Comparison of ENCODE assay signal across 1 cellular context in genomic region chr3:188801393-188801792, GRCh38.
TF ChIP-seq lines count a peak whose summit lies in the region.

No MANE protein-coding gene starts in this region.

TF ChIP-seq in SK-N-SH, 30 proteins besides CTCF, POLR2A, EP300 and RAD21 (continued from another document):
- no peak for TF ChIP-seq EZH2phosphoT487 (IDR thresholded peaks at IDR 0.05; ENCODE audit: borderline replicate concordance, low read depth)
- no peak for TF ChIP-seq IRF3 (IDR thresholded peaks at IDR 0.05; ENCODE audit: low read depth, low read length)
- TF ChIP-seq FOXJ3 (CRISPR knock-in tag; IDR thresholded peaks at IDR 0.05) = no peak
TF ChIP-seq in SK-N-SH: peak in this region for 0.
